19 cellular contexts compared by ENCODE assay signal in genomic region chr5:257148-257547, GRCh38.
"Had no signal": no experiment of that assay in that cellular context is flagged by ENCODE, and none has a peak within 500 bp of the region (broad histone marks: within the 10 kb centered on the region; RNA-seq: fewer than 3 reads in every experiment).

No MANE protein-coding gene starts in this region.

- ATAC-seq: esophagus mucosa; naive thymus-derived CD4-positive, alpha-beta T cell; stimulated activated naive CD8-positive, alpha-beta T cell treated with anti-CD3 and anti-CD28 coated beads, Interleukin-15, Interleukin-2, amounts not matched to agents 100 U/mL and 50 U/mL, for 24 hours had no signal

- H3K4me1 ChIP-seq: psoas muscle, sigmoid colon, thyroid gland had no signal

- H3K4me3 ChIP-seq: dorsolateral prefrontal cortex, psoas muscle, sigmoid colon, skin epidermis, suprapubic skin, thyroid gland had no signal

- DNase-seq: cortex of kidney; dorsolateral prefrontal cortex; effector CD8-positive, alpha-beta T cell; immature natural killer cell; mammary epithelial cell; naive thymus-derived CD4-positive, alpha-beta T cell; psoas muscle; retina; sigmoid colon; stimulated activated CD4-positive, alpha-beta T cell treated with anti-CD3 and anti-CD28 coated beads, Interleukin-2, amount 100 ng/mL, for 48 hours; stimulated activated naive CD8-positive, alpha-beta T cell treated with anti-CD3 and anti-CD28 coated beads, Interleukin-15, Interleukin-2, amounts not matched to agents 100 U/mL and 50 U/mL, for 24 hours; thyroid gland had no signal

- H3K27ac ChIP-seq: dorsolateral prefrontal cortex, neutrophil, psoas muscle, sigmoid colon, skin epidermis, suprapubic skin, thyroid gland had no signal

- H3K27me3 ChIP-seq: dorsolateral prefrontal cortex, neutrophil, sigmoid colon, suprapubic skin, thyroid gland had no signal

- H3K9me3 ChIP-seq: neutrophil, psoas muscle, sigmoid colon, suprapubic skin, thyroid gland had no signal

- FAIRE-seq: frontal cortex, keratinocyte, urothelium cell line had no signal
